Comparison of ENCODE assay signal across 8 cellular contexts in genomic region chr12:56222531-56222895, GRCh38. TPM values are rescaled to one million over a fixed set of nuclear protein-coding genes. Genes with fewer than 3 reads are reported as not detected.
DNase-seq lines count a peak whose midpoint lies in the region; ATAC-seq, FAIRE-seq and TF ChIP-seq lines count a peak whose summit lies in the region.

No MANE protein-coding gene starts in this region.

- no peak for FAIRE-seq in GM12892 (lab: Jason Lieb, UNC)

- peaks cover 28 to 52% (median 34%) of the 10 kb centered on the region in 3 donors for H3K4me1 ChIP-seq in skeletal muscle tissue (ENCODE audit: control insufficient read depth in 3 of 3, insufficient read depth in 3 of 3, low read length in 3 of 3)

- no peaks in the 10 kb centered on the region for H3K27me3 ChIP-seq in H7 (ENCODE audit: control insufficient read depth, insufficient read depth, low read length)
- no peaks in the 10 kb centered on the region for H3K27me3 ChIP-seq in skeletal muscle tissue (ENCODE audit: control insufficient read depth in 3 of 3, insufficient read depth in 3 of 3, low read length in 3 of 3)

- peaks cover 45 to 52% (median 49%) of the 10 kb centered on the region in 3 donors for H3K4me1 Mint-ChIP-seq in T-cell

- TF ChIP-seq CTCF in fibroblast of the aortic adventitia (IDR thresholded peaks at IDR 0.05; ENCODE audit: insufficient read depth, low read length): no peak

- POLR2A ChIA-PET in T-cell (lab: Charles Lee): interaction anchor here (0.6 to 1.7 kb wide), 5 partner anchors 8 to 196 kb away, joined by 4 to 10 read pairs (median 5); partner anchors contain the start of genes ESYT1 (in 1 of the 2), SMARCC2 (in 1 of the 2) and ZC3H10 (in 1 of the 2)

- no peaks in the 10 kb centered on the region for H3K27me3 Mint-ChIP-seq in T-cell

- H3K4me3 ChIP-seq in H7 (ENCODE audit: insufficient read depth, low read depth, low read length) (peak overlapping the region; percentile 88), fibroblast of the aortic adventitia (ENCODE audit: low read depth, low read length) (peak overlapping the region; percentile 94), skeletal muscle tissue (ENCODE audit: low read length in 3 of 3) (peak overlapping the region; percentile 92 to 98 (median 96))

- CTCF ChIA-PET in T-cell (lab: Charles Lee): interaction anchor here (0.5 to 3.0 kb wide), 32 partner anchors 8 to 484 kb away, joined by 3 to 36 read pairs (median 4); partner anchors contain the start of genes SMARCC2 (in 2 of the 2), ANKRD52 (in 1 of the 2), COQ10A (in 1 of the 2) and CS (in 1 of the 2)

- H3K36me3 ChIP-seq in H7 (replicated peaks; ENCODE audit: control insufficient read depth, insufficient read depth, low read length) (no peaks in the 10 kb centered on the region), skeletal muscle tissue (ENCODE audit: control insufficient read depth in 3 of 3, insufficient read depth in 3 of 3, low read length in 3 of 3) (peaks cover 2 to 6% (median 5%) of the 10 kb centered on the region in 3 donors)

- H3K36me3 Mint-ChIP-seq in T-cell: peaks cover 2% of the 10 kb centered on the region

- H3K4me3 Mint-ChIP-seq in T-cell: peak overlapping the region; percentile 98 to 100 (median 98)

- no peaks in the 10 kb centered on the region for H3K9me3 Mint-ChIP-seq in T-cell

- ATAC-seq in T-cell (replicated peaks in 1 of 4) (no peak), GM18511 (IDR thresholded peaks at IDR 0.05; ENCODE audit: unreplicated experiment) (no peak), GM21723 (IDR thresholded peaks at IDR 0.05; ENCODE audit: unreplicated experiment) (no peak)

- H3K9ac ChIP-seq in skeletal muscle tissue (ENCODE audit: low read depth in 1 of 3, low read length in 3 of 3): peak overlapping the region; percentile 91 to 96 (median 96)

- no peak for TF ChIP-seq POLR2A in GM12892 (IDR thresholded peaks at IDR 0.05; ENCODE audit: low read depth, low read length)

- no peaks in the 10 kb centered on the region for H3K9me3 ChIP-seq in skeletal muscle tissue (ENCODE audit: control insufficient read depth in 3 of 3, low read length in 3 of 3)

- peak overlapping the region; percentile 99 for H3K27ac ChIP-seq in skeletal muscle tissue (ENCODE audit: low read depth, low read length)

- H3K27ac Mint-ChIP-seq in T-cell: peak overlapping the region; percentile 98 to 99

- DNase-seq in H7 (no peak), T-cell (no peak), fibroblast of the aortic adventitia (ENCODE audit: low read depth) (no peak), GM12892 (ENCODE audit: insufficient read length) (no peak), dermis blood vessel endothelial cell (no peak)

RNA-seq across cellular contexts. Expression of gene RNF41, which starts 0.8 kb away (rescaled TPM):
- total RNA-seq in H7 (2014; rRNA removed; shearing (Covaris generic)): 96.2 and 98.4 TPM in 2 replicates
- 10 to 100 TPM; 26.3 to 43.1 (median 39.4) TPM for total RNA-seq in T-cell
- total RNA-seq in fibroblast of the aortic adventitia (ENCODE audit: low replicate concordance): 75.0 and 86.0 TPM in 2 replicates
- total RNA-seq in skeletal muscle tissue: 30.8 TPM
- 20.2 TPM for polyA plus RNA-seq in GM12892 (2012; ENCODE audit: missing spikeins)
- 102 and 119 TPM in 2 replicates for total RNA-seq in dermis blood vessel endothelial cell

RNA-seq across cellular contexts. Expression of gene NABP2, which starts 1.6 kb away (rescaled TPM):
- total RNA-seq in H7 (2014; rRNA removed; shearing (Covaris generic)): 45.5 and 50.4 TPM in 2 replicates
- total RNA-seq in T-cell (10 to 100 TPM; 11.8 to 19.1 (median 14.0) TPM), fibroblast of the aortic adventitia (ENCODE audit: low replicate concordance) (13.9 and 31.5 TPM in 2 replicates), skeletal muscle tissue (14.1 TPM), dermis blood vessel endothelial cell (24.8 and 32.9 TPM in 2 replicates)
- polyA plus RNA-seq in GM12892 (2012; ENCODE audit: missing spikeins): 47.0 TPM

RNA-seq across cellular contexts. Expression of gene SLC39A5, which starts 7.3 kb away (rescaled TPM):
- 0.48 TPM in 1 of 2 replicates, not detected in the other for total RNA-seq in H7 (2014; rRNA removed; shearing (Covaris generic))
- total RNA-seq in T-cell (1 to 10 TPM in 1 of 5 donors, under 1 TPM in 2, not detected in 2; 0.57 to 1.4 (median 0.58) TPM), fibroblast of the aortic adventitia (ENCODE audit: low replicate concordance) (0.18 TPM in 1 of 2 replicates, not detected in the other), skeletal muscle tissue (not detected), dermis blood vessel endothelial cell (not detected in 2 replicates)
- polyA plus RNA-seq in GM12892 (2012; ENCODE audit: missing spikeins): not detected

RNA-seq across cellular contexts. Expression of gene SMARCC2, which starts 33.2 kb away (rescaled TPM):
- total RNA-seq in H7 (2014; rRNA removed; shearing (Covaris generic)): 20.0 and 27.5 TPM in 2 replicates
- 100 to 1,000 TPM; 135 to 160 (median 159) TPM for total RNA-seq in T-cell
- total RNA-seq in fibroblast of the aortic adventitia (ENCODE audit: low replicate concordance): 69.4 and 222 TPM in 2 replicates
- 43.8 TPM for total RNA-seq in skeletal muscle tissue
- polyA plus RNA-seq in GM12892 (2012; ENCODE audit: missing spikeins): 42.7 TPM
- total RNA-seq in dermis blood vessel endothelial cell: 47.5 and 51.2 TPM in 2 replicates

RNA-seq across cellular contexts. Expression of gene ANKRD52, which starts 35.7 kb away (rescaled TPM):
- 11.2 and 13.7 TPM in 2 replicates for total RNA-seq in H7 (2014; rRNA removed; shearing (Covaris generic))
- total RNA-seq in T-cell: 10 to 100 TPM; 35.8 to 51.0 (median 43.1) TPM
- 8.7 and 20.0 TPM in 2 replicates for total RNA-seq in fibroblast of the aortic adventitia (ENCODE audit: low replicate concordance)
- total RNA-seq in skeletal muscle tissue: 6.8 TPM
- 12.3 TPM for polyA plus RNA-seq in GM12892 (2012; ENCODE audit: missing spikeins)
- total RNA-seq in dermis blood vessel endothelial cell: 23.0 and 31.5 TPM in 2 replicates
